ENCODE assay signal across 22 cellular contexts in the genomic region with DNA sequence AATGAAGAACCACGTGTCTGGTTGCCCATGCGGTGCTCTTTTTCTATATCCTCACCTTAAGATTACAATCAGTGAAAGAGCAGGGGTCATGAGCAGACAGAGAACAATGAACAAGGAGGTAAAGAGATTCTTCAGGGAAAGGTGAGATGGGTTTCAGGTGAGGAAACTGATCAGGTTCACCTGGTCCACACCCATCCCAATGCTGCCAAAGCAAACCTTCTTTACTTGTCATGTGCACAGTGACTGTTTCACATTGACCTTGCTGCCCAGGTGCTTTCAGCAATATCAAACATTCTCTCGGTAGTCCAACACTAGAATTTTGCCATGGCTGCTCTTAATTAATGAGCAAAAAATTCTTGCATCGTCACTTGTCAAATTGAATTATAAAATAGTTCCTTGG. TPM values are rescaled to one million over a fixed set of nuclear protein-coding genes. Genes with fewer than 3 reads are reported as not detected.
"Had no signal": no experiment of that assay in that cellular context is flagged by ENCODE, and none has a peak within 500 bp of the region (broad histone marks: within the 10 kb centered on the region; RNA-seq: fewer than 3 reads in every experiment).

No MANE protein-coding gene starts in this region.

- ATAC-seq: SK-N-SH treated with all-trans-retinoic acid at 6 μM for 48 hours had no signal

- H3K9me3 ChIP-seq: MG63 had no signal

- DNase-seq: IMR-90, Karpas-422, KG1, MG63, NCI-H1092, NCI-H1105 treated with DMSO at 0.1 percent for 48 hours, NCI-H1417 treated with DMSO at 0.1 percent for 48 hours, NCI-H187, NCI-H2029, NCI-H2081 treated with DMSO at 0.1 percent for 48 hours, NCI-H2171, NCI-H226, NCI-H446, NCI-H510A, NCI-H524 treated with DMSO at 0.1 percent for 48 hours, NCI-H69, NCI-H774, Right ventricle myocardium superior, RPMI8226, SIG-M5 had no signal

- H3K4me3 ChIP-seq: MG63 had no signal

- H3K27me3 ChIP-seq: MG63 had no signal

- H3K36me3 ChIP-seq: MG63 had no signal

RNA-seq across cellular contexts. Expression of gene OR9Q2, which starts 24.5 kb away (rescaled TPM):
- total RNA-seq: HT-29, IMR-90, Right ventricle myocardium superior had no signal

RNA-seq across cellular contexts. Expression of gene OR9I1, which starts 39.1 kb away (rescaled TPM):
- total RNA-seq: HT-29, IMR-90, Right ventricle myocardium superior had no signal

RNA-seq across cellular contexts. Expression of gene OR1S2, which starts 39.6 kb away (rescaled TPM):
- total RNA-seq: HT-29, IMR-90, Right ventricle myocardium superior had no signal

RNA-seq across cellular contexts. Expression of gene OR1S1, which starts 48.1 kb away (rescaled TPM):
- total RNA-seq: HT-29, IMR-90, Right ventricle myocardium superior had no signal
